In the genomic region with DNA sequence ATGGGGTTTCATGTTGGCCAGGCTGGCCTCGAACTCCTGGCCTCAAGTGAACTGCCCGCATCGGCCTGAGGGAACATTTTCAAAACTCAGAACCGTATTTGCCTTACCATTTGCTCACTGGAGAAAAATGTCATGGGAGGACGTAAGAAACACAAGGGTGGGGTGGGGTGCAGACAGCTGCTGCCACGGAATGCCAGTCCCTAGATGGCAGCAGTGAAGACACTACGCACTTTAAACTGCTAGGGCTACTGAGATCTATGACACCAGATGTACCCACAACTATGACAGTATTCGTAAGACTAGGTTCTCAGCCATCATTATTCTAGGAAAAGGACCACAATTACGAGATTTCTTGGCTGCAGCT, we compare ENCODE assay signal across 8 cellular contexts. TPM values are rescaled to one million over a fixed set of nuclear protein-coding genes. Genes with fewer than 3 reads are reported as not detected.
DNase-seq lines count a peak whose midpoint lies in the region; ATAC-seq lines count a peak whose summit lies in the region.
"Not testable (repeated sequence)": the region's sequence is repeated elsewhere in the genome, so short reads cannot be mapped to it uniquely, and the experiment has no call there.

No MANE protein-coding gene starts in this region.

- DNase-seq in Daoy (ENCODE audit: low read depth) (peak; percentile 82), HCEC 1CT (peak; percentile 86), NCI-H1092 treated with DMSO at 0.1 percent for 48 hours (lab: John Stamatoyannopoulos, UW) (peak; percentile 45), T-cell (peak; percentile 5 to 75 (median 56)), head of caudate nucleus (peak in 41 of 42 donors; percentile 17 to 82 (median 53)), non-pigmented ciliary epithelial cell (ENCODE audit: low read depth) (peak; percentile 28), stromal cell of bone marrow (ENCODE audit: low read depth) (peak; percentile 68)
- DNase-seq in activated naive CD8-positive, alpha-beta T cell treated with anti-CD3 and anti-CD28 coated beads, Interleukin-2, amount 50 U/mL, for 24 hours = peak; percentile 41

- ATAC-seq in T-cell (replicated peaks in 1 of 4) = peak; percentile 54 to 59 (median 58)
- ATAC-seq in activated naive CD8-positive, alpha-beta T cell treated with anti-CD3 and anti-CD28 coated beads, Interleukin-2, amount 50 U/mL, for 24 hours = peak; percentile 62

- H3K27me3 Mint-ChIP-seq in T-cell; activated naive CD8-positive, alpha-beta T cell treated with anti-CD3 and anti-CD28 coated beads, Interleukin-2, amount 50 U/mL, for 24 hours: not testable (repeated sequence)

- not testable (repeated sequence) for H3K9me3 Mint-ChIP-seq in T-cell; activated naive CD8-positive, alpha-beta T cell treated with anti-CD3 and anti-CD28 coated beads, Interleukin-2, amount 50 U/mL, for 24 hours

- CTCF ChIA-PET in T-cell (lab: Charles Lee) = not testable (repeated sequence)

- H3K36me3 Mint-ChIP-seq in T-cell = peaks cover 14% of the 10 kb centered on the region
- peaks cover 27% of the 10 kb centered on the region for H3K36me3 Mint-ChIP-seq in activated naive CD8-positive, alpha-beta T cell treated with anti-CD3 and anti-CD28 coated beads, Interleukin-2, amount 50 U/mL, for 24 hours (ENCODE audit: low read depth)

- POLR2A ChIA-PET in T-cell (lab: Charles Lee) = interaction anchor here in 1 of 2 donors (1.2 to 1.7 kb wide), 3 partner anchors 9 to 254 kb away, joined by 3 to 8 read pairs (median 7); a partner anchor contains a TSS

- peak overlapping the region; percentile 91 to 100 (median 98) for H3K4me3 Mint-ChIP-seq in T-cell
- peak overlapping the region; percentile 98 for H3K4me3 Mint-ChIP-seq in activated naive CD8-positive, alpha-beta T cell treated with anti-CD3 and anti-CD28 coated beads, Interleukin-2, amount 50 U/mL, for 24 hours

- peak overlapping the region; percentile 100 for H3K27ac Mint-ChIP-seq in T-cell
- peak overlapping the region; percentile 97 for H3K27ac Mint-ChIP-seq in activated naive CD8-positive, alpha-beta T cell treated with anti-CD3 and anti-CD28 coated beads, Interleukin-2, amount 50 U/mL, for 24 hours

- peaks cover 27 to 35% (median 32%) of the 10 kb centered on the region in 3 donors for H3K4me1 Mint-ChIP-seq in T-cell
- peaks cover 37% of the 10 kb centered on the region for H3K4me1 Mint-ChIP-seq in activated naive CD8-positive, alpha-beta T cell treated with anti-CD3 and anti-CD28 coated beads, Interleukin-2, amount 50 U/mL, for 24 hours

- intact Hi-C loops in head of caudate nucleus (cut with DNase I) = loop anchor here (10.0 kb wide), 1 partner anchor 70 kb away; a partner anchor contains a TSS

RNA-seq across cellular contexts. Expression of a gene that starts 0.7 kb away (rescaled TPM):
- 185 and 206 TPM in 2 replicates for total RNA-seq in Daoy (2014; rRNA removed; shearing (Covaris generic))
- 100 to 1,000 TPM in 2 of 5 donors, 10 to 100 TPM in 3; 59.9 to 297 (median 62.8) TPM for total RNA-seq in T-cell

RNA-seq across cellular contexts. Expression of a gene that starts 2.0 kb away (rescaled TPM):
- total RNA-seq in Daoy (2014; rRNA removed; shearing (Covaris generic)) = 34.5 and 43.1 TPM in 2 replicates
- 10 to 100 TPM; 20.1 to 26.7 (median 22.7) TPM for total RNA-seq in T-cell

Comparison
In these comparisons a context has a peak if more than half of its experiments do, and no peak if none do; other contexts are left out.
1. Peak in every context shown above with its lines: DNase-seq and ATAC-seq.
2. DNase-seq: peak in every context shown above with its lines; median percentile 86 in HCEC 1CT; 82 in Daoy; 68 in stromal cell of bone marrow; 56 in T-cell; 53 in head of caudate nucleus; 45 in NCI-H1092 treated with DMSO at 0.1 percent for 48 hours; 41 in activated naive CD8-positive, alpha-beta T cell treated with anti-CD3 and anti-CD28 coated beads, Interleukin-2, amount 50 U/mL, for 24 hours; 28 in non-pigmented ciliary epithelial cell.